ENCODE assay signal across 8 cellular contexts in genomic region chr11:94973099-94973968, GRCh38. TPM values are rescaled to one million over a fixed set of nuclear protein-coding genes. Genes with fewer than 3 reads are reported as not detected.
A peak's percentile ranks its signal among the peaks of the same experiment; 100 is the strongest.
DNase-seq lines count a peak whose midpoint lies in the region; ATAC-seq and TF ChIP-seq lines count a peak whose summit lies in the region.

Gene CWC15 (minus strand): TSS chr11:94973556. CDS start chr11:94972185, 1,371 bp downstream.
Gene KDM4D (plus strand): TSS chr11:94973709. CDS start chr11:94997373, 23,664 bp downstream.

- DNase-seq in NCI-H1105 (lab: John Stamatoyannopoulos, UW) (peak; percentile 94), SKM-1 (lab: John Stamatoyannopoulos, UW; ENCODE audit: unreplicated experiment) (peak; percentile 86), head of caudate nucleus (peak; percentile 91 to 99 (median 96)), osteoblast (ENCODE audit: insufficient read length, low spot score, missing footprints) (peak; percentile 96), thoracic aorta (ENCODE audit: low spot score) (peak; percentile 81)
- peak; percentile 94 for DNase-seq in activated naive CD8-positive, alpha-beta T cell treated with anti-CD3 and anti-CD28 coated beads for 36 hours

- H3K79me2 ChIP-seq in osteoblast (ENCODE audit: insufficient read depth, low read length) = peaks cover 17% of the 10 kb centered on the region

- H3K4me1 Mint-ChIP-seq in activated naive CD8-positive, alpha-beta T cell treated with anti-CD3 and anti-CD28 coated beads for 36 hours = peaks cover 25% of the 10 kb centered on the region

- H3K9me3 ChIP-seq in osteoblast (ENCODE audit: low read depth, low read length) = no peaks in the 10 kb centered on the region
- no peaks in the 10 kb centered on the region for H3K9me3 ChIP-seq in thoracic aorta

- intact Hi-C loops in head of caudate nucleus (cut with DNase I) = loop anchor here (5.0 to 10.0 kb wide), 3 partner anchors 91 to 791 kb away; partner anchors contain the start of gene SRSF8

- H3K4me1 ChIP-seq in osteoblast (ENCODE audit: insufficient read depth, low read length) (peaks cover 7% of the 10 kb centered on the region), thoracic aorta (ENCODE audit: control insufficient read depth in 1 of 2, low read depth in 2 of 2) (peaks cover 9 to 11% of the 10 kb centered on the region in 2 donors)

- peak within 1 kb of the TSS; percentile 96 for H3K27ac Mint-ChIP-seq in activated naive CD8-positive, alpha-beta T cell treated with anti-CD3 and anti-CD28 coated beads for 36 hours

- peaks cover 21% of the 10 kb centered on the region for H3K36me3 Mint-ChIP-seq in activated naive CD8-positive, alpha-beta T cell treated with anti-CD3 and anti-CD28 coated beads for 36 hours

- TF ChIP-seq POLR2A in GM10847 (IDR thresholded peaks at IDR 0.05; ENCODE audit: extremely low read depth, insufficient read length) = peak; percentile 61

- H3K27ac ChIP-seq in osteoblast (ENCODE audit: low read depth, low read length) (peak within 1 kb of the TSS; percentile 85), thoracic aorta (peak within 1 kb of the TSS; percentile 73 to 78)

- H4K20me1 ChIP-seq in osteoblast (ENCODE audit: insufficient read depth, low read length) = no peaks in the 10 kb centered on the region

- no peaks in the 10 kb centered on the region for H3K9me3 Mint-ChIP-seq in activated naive CD8-positive, alpha-beta T cell treated with anti-CD3 and anti-CD28 coated beads for 36 hours

- H3K27me3 Mint-ChIP-seq in activated naive CD8-positive, alpha-beta T cell treated with anti-CD3 and anti-CD28 coated beads for 36 hours = no peaks in the 10 kb centered on the region

- H3K27me3 ChIP-seq in osteoblast (ENCODE audit: insufficient read depth, low read length) (no peaks in the 10 kb centered on the region), thoracic aorta (replicated peaks; ENCODE audit: insufficient read depth) (no peaks in the 10 kb centered on the region)

- H3K36me3 ChIP-seq in osteoblast (ENCODE audit: insufficient read depth, low read length) = peaks cover 34% of the 10 kb centered on the region
- peaks cover 19% of the 10 kb centered on the region for H3K36me3 ChIP-seq in thoracic aorta

- peak within 1 kb of the TSS; percentile 98 for H2AFZ ChIP-seq in osteoblast (ENCODE audit: low read length)

- H3K4me3 ChIP-seq in osteoblast (ENCODE audit: insufficient read depth, low read length) (peak within 1 kb of the TSS; percentile 91), thoracic aorta (peak within 1 kb of the TSS; percentile 92)

- TF ChIP-seq CTCF in osteoblast (IDR thresholded peaks at IDR 0.05; ENCODE audit: extremely low read depth, low read depth, low read length) (no peak), thoracic aorta (IDR thresholded peaks at IDR 0.05) (no peak)

- peak within 1 kb of the TSS; percentile 87 for H3K4me2 ChIP-seq in osteoblast (ENCODE audit: insufficient read depth, low read length)

- ATAC-seq in HG02642 (IDR thresholded peaks at IDR 0.05; ENCODE audit: poor library complexity, unreplicated experiment) (peak; percentile 100), thoracic aorta (ENCODE audit: insufficient number of reproducible peaks, low FRiP score, low read depth) (peak; percentile 98)

- H3K4me3 Mint-ChIP-seq in activated naive CD8-positive, alpha-beta T cell treated with anti-CD3 and anti-CD28 coated beads for 36 hours = peak within 1 kb of the TSS; percentile 100

RNA-seq across cellular contexts. Expression of gene CWC15, which starts in this region (rescaled TPM):
- 10 to 100 TPM; 84.7 to 91.4 TPM for total RNA-seq in activated naive CD8-positive, alpha-beta T cell treated with anti-CD3 and anti-CD28 coated beads for 36 hours
- total RNA-seq in osteoblast (31.8 and 32.9 TPM in 2 replicates), thoracic aorta (10 to 100 TPM; 35.2 to 46.6 TPM)

RNA-seq across cellular contexts. Expression of gene KDM4D, which starts in this region (rescaled TPM):
- total RNA-seq in activated naive CD8-positive, alpha-beta T cell treated with anti-CD3 and anti-CD28 coated beads for 36 hours = 1 to 10 TPM; 2.4 to 2.8 TPM
- 0.72 and 0.88 TPM in 2 replicates for total RNA-seq in osteoblast
- total RNA-seq in thoracic aorta = 1 to 10 TPM in 1 of 2 donors, under 1 TPM in 1; 0.54 to 1.9 TPM

Comparison
In these comparisons a context has a peak if more than half of its experiments do, and no peak if none do; other contexts are left out.
1. Peak in every context shown above with its lines: DNase-seq, ATAC-seq, H3K4me3 ChIP-seq and H3K27ac ChIP-seq.